Comparison of ENCODE assay signal across 8 cellular contexts in genomic region chr5:6632324-6632930, GRCh38.
DNase-seq lines count a peak whose midpoint lies in the region; ATAC-seq lines count a peak whose summit lies in the region.

No MANE protein-coding gene starts in this region.

- no peaks in the 10 kb centered on the region for H3K27me3 Mint-ChIP-seq in stimulated activated naive CD8-positive, alpha-beta T cell treated with anti-CD3 and anti-CD28 coated beads, Interleukin-15, amount 100 ng/mL, for 72 hours

- peak; percentile 30 for ATAC-seq in stimulated activated naive CD8-positive, alpha-beta T cell treated with anti-CD3 and anti-CD28 coated beads, Interleukin-15, amount 100 ng/mL, for 72 hours

- H3K4me1 Mint-ChIP-seq in stimulated activated naive CD8-positive, alpha-beta T cell treated with anti-CD3 and anti-CD28 coated beads, Interleukin-15, amount 100 ng/mL, for 72 hours = peaks cover 46% of the 10 kb centered on the region

- H3K9me3 Mint-ChIP-seq in stimulated activated naive CD8-positive, alpha-beta T cell treated with anti-CD3 and anti-CD28 coated beads, Interleukin-15, amount 100 ng/mL, for 72 hours = no peaks in the 10 kb centered on the region

- H3K4me3 Mint-ChIP-seq in stimulated activated naive CD8-positive, alpha-beta T cell treated with anti-CD3 and anti-CD28 coated beads, Interleukin-15, amount 100 ng/mL, for 72 hours = peak overlapping the region; percentile 99 to 100

- DNase-seq in SIG-M5 treated with dmso at 0.1 percent for 504 hours (lab: John Stamatoyannopoulos, UW; ENCODE audit: unreplicated experiment) (peak; percentile 33), SIG-M5 (lab: John Stamatoyannopoulos, UW) (no peak), HCEC 1CT (peak; percentile 44), LoVo (ENCODE audit: low spot score) (peak; percentile 37), astrocyte of the hippocampus (ENCODE audit: low read depth, low spot score) (peak; percentile 59), iris pigment epithelial cell (ENCODE audit: low read depth) (peak; percentile 36)
- no peak for DNase-seq in stimulated activated naive CD8-positive, alpha-beta T cell treated with anti-CD3 and anti-CD28 coated beads, Interleukin-15, amount 100 ng/mL, for 72 hours
- no peak for DNase-seq in activated CD4-positive, CD25-positive, alpha-beta regulatory T cell (lab: John Stamatoyannopoulos, UW)

- peak overlapping the region; percentile 100 for H3K27ac Mint-ChIP-seq in stimulated activated naive CD8-positive, alpha-beta T cell treated with anti-CD3 and anti-CD28 coated beads, Interleukin-15, amount 100 ng/mL, for 72 hours

Comparison
In these comparisons a context has a peak if more than half of its experiments do, and no peak if none do; other contexts are left out.
1. DNase-seq: peak in SIG-M5 treated with dmso at 0.1 percent for 504 hours (single experiment), HCEC 1CT (single experiment), LoVo (single experiment), astrocyte of the hippocampus (single experiment) and iris pigment epithelial cell (single experiment); none in SIG-M5 (single experiment), stimulated activated naive CD8-positive, alpha-beta T cell treated with anti-CD3 and anti-CD28 coated beads, Interleukin-15, amount 100 ng/mL, for 72 hours (0 of 2) and activated CD4-positive, CD25-positive, alpha-beta regulatory T cell (0 of 4).